In the genomic region with DNA sequence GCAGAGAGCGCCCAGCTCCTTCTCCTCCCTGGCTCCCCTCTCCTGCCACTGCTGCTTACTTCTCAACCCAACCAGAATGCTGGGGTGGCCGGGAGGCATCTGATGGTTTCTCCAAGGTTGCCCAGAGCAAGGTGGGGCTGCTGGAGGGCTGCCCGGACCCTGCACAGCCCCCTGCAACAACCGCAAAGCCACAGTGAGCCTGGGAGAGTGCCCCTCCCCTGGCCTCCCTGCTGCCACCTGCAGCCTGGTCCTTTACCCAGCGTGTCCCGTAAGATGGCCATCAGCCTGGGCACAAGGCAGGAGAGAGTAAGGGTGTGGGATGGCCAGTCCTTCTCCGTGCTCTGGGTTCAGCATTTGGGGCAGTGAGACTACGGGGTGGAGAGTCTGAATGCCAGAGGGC, we compare ENCODE assay signal across 20 cellular contexts. TPM values are rescaled to one million over a fixed set of nuclear protein-coding genes. Genes with fewer than 3 reads are reported as not detected.
"Had no signal": no experiment of that assay in that cellular context is flagged by ENCODE, and none has a peak within 500 bp of the region (broad histone marks: within the 10 kb centered on the region; RNA-seq: fewer than 3 reads in every experiment).

No MANE protein-coding gene starts in this region.

- H3K36me3 Mint-ChIP-seq: brain had no signal

- H3K27ac ChIP-seq: colonic mucosa, foreskin keratinocyte, left ventricle myocardium inferior, tibial artery had no signal

- DNase-seq: activated CD4-positive, alpha-beta T cell treated with anti-CD3 and anti-CD28 coated beads, Interleukin-2, amount 50 U/mL, for 1 hour; activated CD8-positive, alpha-beta memory T cell treated with anti-CD3 and anti-CD28 coated beads, Interleukin-2, amount 50 U/mL, for 4 hours; activated naive CD4-positive, alpha-beta T cell treated with anti-CD3 and anti-CD28 coated beads for 36 hours; activated T-cell treated with anti-CD3 and anti-CD28 coated beads, Interleukin-2, amount 50 U/mL, for 4 hours; central memory CD4-positive, alpha-beta T cell; colonic mucosa; foreskin keratinocyte; hypothalamus; kidney; left ventricle myocardium inferior; mammary epithelial cell; midbrain; stimulated activated CD4-positive, alpha-beta T cell treated with anti-CD3 and anti-CD28 coated beads, Interleukin-12 subunit alpha, Interleukin-12 subunit beta, amount 100 ng/mL, for 4 hours; stimulated activated CD4-positive, alpha-beta T cell treated with anti-CD3 and anti-CD28 coated beads, Interleukin-1b, Interleukin-23, amount 100 ng/mL, for 48 hours; stimulated activated naive CD8-positive, alpha-beta T cell treated with anti-CD3 and anti-CD28 coated beads, Interleukin-15, Interleukin-2, amounts not matched to agents 100 U/mL and 50 U/mL, for 24 hours; substantia nigra had no signal

- H3K36me3 ChIP-seq: colonic mucosa had no signal

- H3K4me3 Mint-ChIP-seq: activated naive CD4-positive, alpha-beta T cell treated with anti-CD3 and anti-CD28 coated beads for 36 hours; activated T-cell treated with anti-CD3 and anti-CD28 coated beads, Interleukin-2, amount 50 U/mL, for 4 hours; brain had no signal

- H3K4me3 ChIP-seq: colonic mucosa, left ventricle myocardium inferior, tibial artery had no signal

- H3K4me1 Mint-ChIP-seq: brain had no signal

- H3K27me3 ChIP-seq: colonic mucosa, foreskin keratinocyte, tibial artery had no signal

- H3K9me3 ChIP-seq: colonic mucosa, left ventricle myocardium inferior, tibial artery had no signal

- H3K27ac Mint-ChIP-seq: activated naive CD4-positive, alpha-beta T cell treated with anti-CD3 and anti-CD28 coated beads for 36 hours; brain; progenitor cell of endocrine pancreas had no signal

- H3K9me3 Mint-ChIP-seq: activated naive CD4-positive, alpha-beta T cell treated with anti-CD3 and anti-CD28 coated beads for 36 hours; activated T-cell treated with anti-CD3 and anti-CD28 coated beads, Interleukin-2, amount 50 U/mL, for 4 hours had no signal

- ATAC-seq: activated T-cell treated with anti-CD3 and anti-CD28 coated beads, Interleukin-2, amount 50 U/mL, for 4 hours; foreskin keratinocyte; stimulated activated naive CD8-positive, alpha-beta T cell treated with anti-CD3 and anti-CD28 coated beads, Interleukin-15, Interleukin-2, amounts not matched to agents 100 U/mL and 50 U/mL, for 24 hours had no signal

- H3K4me1 ChIP-seq: colonic mucosa, foreskin keratinocyte, left ventricle myocardium inferior, tibial artery had no signal

RNA-seq across cellular contexts. Expression of a gene that starts 17.0 kb away (rescaled TPM):
- total RNA-seq: mammary epithelial cell had no signal
- polyA plus RNA-seq: mammary epithelial cell, neural cell had no signal
